Comparison of ENCODE assay signal across 15 cellular contexts in genomic region chr1:197637406-197637805, GRCh38.
"Had no signal": no experiment of that assay in that cellular context is flagged by ENCODE, and none has a peak within 500 bp of the region (broad histone marks: within the 10 kb centered on the region; RNA-seq: fewer than 3 reads in every experiment).

No MANE protein-coding gene starts in this region.

- H3K27me3 Mint-ChIP-seq: dendritic cell treated with granulocyte-macrophage colony-stimulating factor and Interleukin-4, amounts not matched to agents 40 ng/mL and 50 ng/mL, for 4 days had no signal

- H3K27me3 ChIP-seq: body of pancreas, neural progenitor cell, tibial nerve had no signal

- H3K4me1 ChIP-seq: parathyroid adenoma, tibial nerve had no signal

- H3K4me2 ChIP-seq: neural progenitor cell had no signal

- H3K4me3 Mint-ChIP-seq: dendritic cell treated with granulocyte-macrophage colony-stimulating factor and Interleukin-4, amounts not matched to agents 40 ng/mL and 50 ng/mL, for 4 days; neural progenitor cell; stimulated activated effector memory CD8-positive, alpha-beta T cell treated with anti-CD3 and anti-CD28 coated beads, Interleukin-12 subunit alpha, Interleukin-12 subunit beta, amount 100 ng/mL, for 72 hours had no signal

- H3K36me3 ChIP-seq: neural progenitor cell had no signal

- H3K9me3 Mint-ChIP-seq: activated naive CD4-positive, alpha-beta T cell treated with anti-CD3 and anti-CD28 coated beads, Interleukin-2, amount 50 U/mL, for 72 hours; dendritic cell treated with granulocyte-macrophage colony-stimulating factor and Interleukin-4, amounts not matched to agents 40 ng/mL and 50 ng/mL, for 4 days; neural progenitor cell; stimulated activated effector memory CD8-positive, alpha-beta T cell treated with anti-CD3 and anti-CD28 coated beads, Interleukin-12 subunit alpha, Interleukin-12 subunit beta, amount 100 ng/mL, for 72 hours had no signal

- H2AFZ ChIP-seq: neural progenitor cell, parathyroid adenoma had no signal

- H3K27ac ChIP-seq: neural progenitor cell, parathyroid adenoma, tibial nerve had no signal

- H3K9ac ChIP-seq: neural progenitor cell, parathyroid adenoma had no signal

- H3K36me3 Mint-ChIP-seq: neural progenitor cell had no signal

- H3K79me2 ChIP-seq: parathyroid adenoma had no signal

- DNase-seq: activated CD4-positive, alpha-beta T cell treated with anti-CD3 and anti-CD28 coated beads, Interleukin-2, amount 50 U/mL, for 4 hours; activated CD4-positive, CD25-positive, alpha-beta regulatory T cell treated with anti-CD3 and anti-CD28 coated beads, Interleukin-2, amount 50 U/mL, for 72 hours; activated effector memory CD4-positive, alpha-beta T cell treated with Interleukin-2 at 50 U/mL for 16 hours; activated T-cell treated with anti-CD3 and anti-CD28 coated beads, Interleukin-2, amount 50 U/mL, for 1 hour; amniotic stem cell; body of pancreas; cerebellar nuclear complex; islet precursor cell; small intestine had no signal

- H3K4me1 Mint-ChIP-seq: stimulated activated effector memory CD8-positive, alpha-beta T cell treated with anti-CD3 and anti-CD28 coated beads, Interleukin-12 subunit alpha, Interleukin-12 subunit beta, amount 100 ng/mL, for 72 hours had no signal

- H3K27ac Mint-ChIP-seq: dendritic cell treated with granulocyte-macrophage colony-stimulating factor and Interleukin-4, amounts not matched to agents 40 ng/mL and 50 ng/mL, for 4 days; neural progenitor cell; stimulated activated effector memory CD8-positive, alpha-beta T cell treated with anti-CD3 and anti-CD28 coated beads, Interleukin-12 subunit alpha, Interleukin-12 subunit beta, amount 100 ng/mL, for 72 hours had no signal

- H3K4me3 ChIP-seq: body of pancreas, neural progenitor cell, tibial nerve had no signal
